Comparison of ENCODE assay signal across 21 cellular contexts in the genomic region with DNA sequence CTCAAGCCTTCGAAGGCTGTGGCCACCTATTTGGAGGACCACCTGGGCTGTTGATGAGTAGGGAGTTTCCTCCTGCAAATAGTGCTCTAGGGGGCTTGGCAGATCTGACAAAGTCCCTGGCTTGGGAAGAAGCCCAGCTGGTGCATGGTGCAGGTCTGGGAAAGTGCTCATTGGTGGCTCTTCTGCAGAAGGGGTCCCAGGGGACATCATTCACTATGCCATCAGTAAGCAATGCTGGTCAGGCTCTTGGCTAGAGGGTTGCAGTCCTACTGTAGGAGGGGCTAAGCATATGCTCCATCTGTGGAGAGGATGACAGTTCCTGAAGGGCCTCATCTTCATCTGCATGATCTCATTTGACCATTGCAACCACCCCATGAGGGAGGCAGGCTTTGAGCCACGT. TPM values are rescaled to one million over a fixed set of nuclear protein-coding genes. Genes with fewer than 3 reads are reported as not detected.
"Had no signal": no experiment of that assay in that cellular context is flagged by ENCODE, and none has a peak within 500 bp of the region (broad histone marks: within the 10 kb centered on the region; RNA-seq: fewer than 3 reads in every experiment).

No MANE protein-coding gene starts in this region.

- H3K9me3 ChIP-seq: uterus had no signal

- H3K27ac Mint-ChIP-seq: activated CD4-positive, alpha-beta memory T cell treated with anti-CD3 and anti-CD28 coated beads for 36 hours; activated naive CD4-positive, alpha-beta T cell treated with anti-CD3 and anti-CD28 coated beads for 36 hours; stimulated activated naive B cell treated with anti-CD40 and anti-IgM and Interleukin-4, amounts not matched to agents 10 μg/mL and 1 μg/mL and 100 μg/mL, for 72 hours had no signal

- H3K9me3 Mint-ChIP-seq: activated CD4-positive, alpha-beta memory T cell treated with anti-CD3 and anti-CD28 coated beads for 36 hours; activated naive CD4-positive, alpha-beta T cell treated with anti-CD3 and anti-CD28 coated beads for 36 hours; naive thymus-derived CD4-positive, alpha-beta T cell; neural crest cell; stimulated activated naive B cell treated with anti-CD40 and anti-IgM and Interleukin-4, amounts not matched to agents 10 μg/mL and 1 μg/mL and 100 μg/mL, for 72 hours had no signal

- H3K27ac ChIP-seq: uterus had no signal

- H3K4me3 ChIP-seq: lung, smooth muscle cell, uterus had no signal

- H3K36me3 ChIP-seq: uterus had no signal

- H3K36me3 Mint-ChIP-seq: activated CD4-positive, alpha-beta memory T cell treated with anti-CD3 and anti-CD28 coated beads for 36 hours; naive thymus-derived CD4-positive, alpha-beta T cell; stimulated activated naive B cell treated with anti-CD40 and anti-IgM and Interleukin-4, amounts not matched to agents 10 μg/mL and 1 μg/mL and 100 μg/mL, for 72 hours had no signal

- DNase-seq: activated CD4-positive, alpha-beta memory T cell treated with anti-CD3 and anti-CD28 coated beads for 36 hours; activated CD4-positive, alpha-beta T cell treated with anti-CD3 and anti-CD28 coated beads for 48 hours; activated effector memory CD4-positive, alpha-beta T cell treated with Interleukin-2 at 50 U/mL for 16 hours; activated naive CD4-positive, alpha-beta T cell treated with anti-CD3 and anti-CD28 coated beads for 36 hours; activated T-cell treated with anti-CD3 and anti-CD28 coated beads, Interleukin-2, amount 50 U/mL, for 48 hours; amygdala; cerebellar nuclear complex; cortex of kidney; foreskin fibroblast; kidney; naive thymus-derived CD4-positive, alpha-beta T cell; posterior cingulate gyrus; stimulated activated CD4-positive, alpha-beta T cell treated with anti-CD3 and anti-CD28 coated beads, Interleukin-15, amount 100 ng/mL, for 24 hours; stimulated activated naive B cell treated with anti-CD40 and anti-IgM and Interleukin-4, amounts not matched to agents 10 μg/mL and 1 μg/mL and 100 μg/mL, for 72 hours; trophoblast cell; uterus had no signal

- H3K4me1 ChIP-seq: uterus had no signal

- H3K4me3 Mint-ChIP-seq: activated CD4-positive, alpha-beta memory T cell treated with anti-CD3 and anti-CD28 coated beads for 36 hours; activated naive CD4-positive, alpha-beta T cell treated with anti-CD3 and anti-CD28 coated beads for 36 hours; naive thymus-derived CD4-positive, alpha-beta T cell; neural crest cell; stimulated activated naive B cell treated with anti-CD40 and anti-IgM and Interleukin-4, amounts not matched to agents 10 μg/mL and 1 μg/mL and 100 μg/mL, for 72 hours had no signal

- H3K4me2 ChIP-seq: smooth muscle cell had no signal

- ATAC-seq: left lobe of liver; naive thymus-derived CD4-positive, alpha-beta T cell; sciatic nerve; stimulated activated naive B cell treated with anti-CD40 and anti-IgM and Interleukin-4, amounts not matched to agents 10 μg/mL and 1 μg/mL and 100 μg/mL, for 72 hours had no signal

- H3K27me3 ChIP-seq: uterus had no signal

RNA-seq across cellular contexts. Expression of a gene that starts 31.6 kb away (rescaled TPM):
- polyA plus RNA-seq: naive thymus-derived CD4-positive, alpha-beta T cell had no signal
